In genomic region chr1:24526940-24527542, GRCh38 we compare ENCODE assay signal across 8 cellular contexts. TPM values are rescaled to one million over a fixed set of nuclear protein-coding genes. Genes with fewer than 3 reads are reported as not detected.
DNase-seq lines count a peak whose midpoint lies in the region; ATAC-seq and TF ChIP-seq lines count a peak whose summit lies in the region.

No MANE protein-coding gene starts in this region.

- intact Hi-C loops in CD14-positive monocyte (cut with micrococcal nuclease), result no loop called here

- in situ Hi-C loops in HAP-1 (cut with MboI; ENCODE audit: low sequenced_read_pairs), result no loop called here

- H3K36me3 Mint-ChIP-seq in CD14-positive monocyte, result peaks cover 24 to 31% of the 10 kb centered on the region in 2 donors
- peaks cover 7% of the 10 kb centered on the region for H3K36me3 Mint-ChIP-seq in WTC11
- peaks cover 5% of the 10 kb centered on the region for H3K36me3 Mint-ChIP-seq in endothelial cell (ENCODE audit: low read depth, unreplicated experiment)

- H3K27me3 Mint-ChIP-seq in CD14-positive monocyte (ENCODE audit: low read depth in 3 of 3) (no peaks in the 10 kb centered on the region), WTC11 (ENCODE audit: low read depth) (no peaks in the 10 kb centered on the region), endothelial cell (ENCODE audit: unreplicated experiment) (no peaks in the 10 kb centered on the region)

- H3K4me3 Mint-ChIP-seq in CD14-positive monocyte (no peak overlapping the region), WTC11 (no peak overlapping the region), endothelial cell (ENCODE audit: unreplicated experiment) (no peak overlapping the region)

- H3K27ac Mint-ChIP-seq in CD14-positive monocyte (no peak overlapping the region), WTC11 (no peak overlapping the region), endothelial cell (ENCODE audit: unreplicated experiment) (no peak overlapping the region)

- H3K27me3 ChIP-seq in HAP-1 (ENCODE audit: low read depth), result no peaks in the 10 kb centered on the region

- H3K9me3 ChIP-seq in HAP-1, result no peaks in the 10 kb centered on the region

- no peaks in the 10 kb centered on the region for H3K4me1 ChIP-seq in HAP-1

- H3K4me1 Mint-ChIP-seq in CD14-positive monocyte (no peaks in the 10 kb centered on the region), WTC11 (no peaks in the 10 kb centered on the region), endothelial cell (ENCODE audit: unreplicated experiment) (no peaks in the 10 kb centered on the region)

- DNase-seq in CD14-positive monocyte (ENCODE audit: low spot score) (no peak), HAP-1 (ENCODE audit: low spot score in 2 of 2) (peak; percentile 35 to 55), WTC11 (ENCODE audit: low spot score) (no peak), endothelial cell (ENCODE audit: low spot score) (peak; percentile 23), omental fat pad (ENCODE audit: low spot score) (no peak)
- peak; percentile 50 for DNase-seq in stimulated activated CD4-positive, alpha-beta T cell treated with anti-CD3 and anti-CD28 coated beads, Interleukin-4, amount 100 ng/mL, for 1 hour

- no peak overlapping the region for H3K4me3 ChIP-seq in HAP-1

- ATAC-seq in WTC11 (peak; percentile 41; the same call in 1 of the 2 replicates), GM21360 (IDR thresholded peaks at IDR 0.05; ENCODE audit: unreplicated experiment) (no peak), omental fat pad (ENCODE audit: low FRiP score) (no peak), GM21576 (IDR thresholded peaks at IDR 0.05; ENCODE audit: unreplicated experiment) (no peak)

- TF ChIP-seq CTCF in CD14-positive monocyte (IDR thresholded peaks at IDR 0.05) (peak; percentile 79), WTC11 (IDR thresholded peaks at IDR 0.05) (peak; percentile 42), endothelial cell (IDR thresholded peaks at IDR 0.05; ENCODE audit: unreplicated experiment) (peak; percentile 78), omental fat pad (IDR thresholded peaks at IDR 0.05) (no peak)

- CTCF ChIA-PET in WTC11 (lab: Charles Lee), result interaction anchor here (0.5 to 1.9 kb wide), 21 partner anchors 8 to 340 kb away, joined by 3 to 17 read pairs (median 4); partner anchors contain the start of genes NIPAL3 and RCAN3

- H3K9me3 Mint-ChIP-seq in CD14-positive monocyte, result no peaks in the 10 kb centered on the region
- H3K9me3 Mint-ChIP-seq in WTC11, result no peaks in the 10 kb centered on the region
- no peaks in the 10 kb centered on the region for H3K9me3 Mint-ChIP-seq in endothelial cell (ENCODE audit: unreplicated experiment)

- POLR2A ChIA-PET in WTC11 (lab: Charles Lee), result no interaction called here

- H3K36me3 ChIP-seq in HAP-1 (replicated peaks), result no peaks in the 10 kb centered on the region

TF ChIP-seq in WTC11, 78 proteins besides CTCF, POLR2A, EP300 and RAD21:
- no peak for TF ChIP-seq ATF6 (CRISPR knock-in tag; IDR thresholded peaks at IDR 0.05)
- TF ChIP-seq CDX4 (CRISPR knock-in tag; IDR thresholded peaks at IDR 0.05; ENCODE audit: borderline replicate concordance), result no peak
- TF ChIP-seq MYBL2 (CRISPR knock-in tag; IDR thresholded peaks at IDR 0.05), result no peak
- no peak for TF ChIP-seq JAZF1 (CRISPR knock-in tag; IDR thresholded peaks at IDR 0.05)
- no peak for TF ChIP-seq GABPB1 (CRISPR knock-in tag; IDR thresholded peaks at IDR 0.05)
- TF ChIP-seq E2F1 (CRISPR knock-in tag; IDR thresholded peaks at IDR 0.05), result no peak
- no peak for TF ChIP-seq NFE2L1 (CRISPR knock-in tag; IDR thresholded peaks at IDR 0.05)
- no peak for TF ChIP-seq ZNF425 (CRISPR knock-in tag; conservative IDR thresholded peaks at IDR 0.05)

RNA-seq across cellular contexts. Expression of gene RCAN3, which starts 24.4 kb away (rescaled TPM):
- 1 to 10 TPM; 7.1 to 9.1 TPM for polyA plus RNA-seq in CD14-positive monocyte
- 16.9 to 23.3 TPM (median 16.9 TPM) in 3 replicates for total RNA-seq in WTC11 (2021)
- 24.9 TPM for total RNA-seq in endothelial cell (ENCODE audit: unreplicated experiment)
- 10 to 100 TPM in 1 of 4 donors, 1 to 10 TPM in 3; 2.9 to 10.1 (median 4.1) TPM for total RNA-seq in omental fat pad

RNA-seq across cellular contexts. Expression of gene NCMAP, which starts 28.8 kb away (rescaled TPM):
- polyA plus RNA-seq in CD14-positive monocyte, result not detected
- total RNA-seq in WTC11 (2021), result 0.26 to 0.41 TPM (median 0.39 TPM) in 3 replicates
- total RNA-seq in endothelial cell (ENCODE audit: unreplicated experiment), result 0.05 TPM
- total RNA-seq in omental fat pad, result under 1 TPM in 1 of 4 donors, not detected in 3; 0.16 TPM

Comparison
In these comparisons a context has a peak if more than half of its experiments do, and no peak if none do; other contexts are left out.
1. DNase-seq: peak in HAP-1 (2 of 2), endothelial cell (single experiment) and stimulated activated CD4-positive, alpha-beta T cell treated with anti-CD3 and anti-CD28 coated beads, Interleukin-4, amount 100 ng/mL, for 1 hour (single experiment); none in CD14-positive monocyte (single experiment), WTC11 (single experiment) and omental fat pad (single experiment).
2. CTCF ChIP-seq: peak in CD14-positive monocyte (single experiment), WTC11 (single experiment) and endothelial cell (single experiment); none in omental fat pad (0 of 3).